14 cellular contexts compared by ENCODE assay signal in genomic region chr2:160380613-160381012, GRCh38.
DNase-seq lines count a peak whose midpoint lies in the region; ATAC-seq, FAIRE-seq and TF ChIP-seq lines count a peak whose summit lies in the region.
"Had no signal": no experiment of that assay in that cellular context is flagged by ENCODE, and none has a peak within 500 bp of the region (broad histone marks: within the 10 kb centered on the region; RNA-seq: fewer than 3 reads in every experiment).

No MANE protein-coding gene starts in this region.

- no peaks in the 10 kb centered on the region for H3K36me3 Mint-ChIP-seq in T-helper 17 cell (ENCODE audit: low read depth)
- H3K36me3 Mint-ChIP-seq: brain had no signal

- H3K4me2 ChIP-seq in A549 (peak overlapping the region; percentile 79), osteoblast (ENCODE audit: insufficient read depth, low read length) (peak overlapping the region; percentile 71)

- H3K27ac Mint-ChIP-seq in T-helper 17 cell, result peak overlapping the region; percentile 96

- H3K9me3 ChIP-seq in A549 (no peaks in the 10 kb centered on the region), T-helper 17 cell (ENCODE audit: control insufficient read depth, low read length, poor library complexity, severe bottlenecking) (no peaks in the 10 kb centered on the region), osteoblast (ENCODE audit: low read depth, low read length) (no peaks in the 10 kb centered on the region)
- H3K9me3 ChIP-seq: MG63 had no signal

- H3K36me3 ChIP-seq in osteoblast (ENCODE audit: insufficient read depth, low read length), result no peaks in the 10 kb centered on the region

- DNase-seq in A549 (ENCODE audit: low read depth in 1 of 2, low spot score in 1 of 2), result no peak
- no peak for DNase-seq in T-helper 17 cell
- DNase-seq in Right ventricle myocardium superior, result peak; percentile 46
- DNase-seq in osteoblast (ENCODE audit: insufficient read length, low spot score, missing footprints), result no peak
- no peak for DNase-seq in urothelium cell line (ENCODE audit: low spot score)
- no peak for DNase-seq in SW 1271 (lab: John Stamatoyannopoulos, UW)
- DNase-seq in NCI-H2171 treated with DMSO at 0.1 percent for 48 hours (lab: John Stamatoyannopoulos, UW), result no peak
- DNase-seq in NCI-H345 treated with DMSO at 0.1 percent for 48 hours (lab: John Stamatoyannopoulos, UW; ENCODE audit: unreplicated experiment), result no peak
- DNase-seq: activated CD4-positive, CD25-positive, alpha-beta regulatory T cell treated with anti-CD3 and anti-CD28 coated beads, Interleukin-2, amount 50 U/mL, for 72 hours; activated T-cell treated with anti-CD3 and anti-CD28 coated beads, Interleukin-2, amount 50 U/mL, for 48 hours; DND-41; MG63 had no signal

- no peak for TF ChIP-seq RAD21 in A549 (conservative IDR thresholded peaks at IDR 0.05 in 1 of 2, IDR thresholded peaks at IDR 0.05 in 1 of 2)

- 62% methylated on average over 5 of the region's 5 CpGs for WGBS in A549 (ENCODE audit: missing lambda C conversion rate)

- TF ChIP-seq CTCF in A549 (IDR thresholded peaks at IDR 0.05) (no peak), osteoblast (IDR thresholded peaks at IDR 0.05; ENCODE audit: extremely low read depth, low read depth, low read length) (no peak)

- H3K27ac ChIP-seq in A549 (peak overlapping the region; percentile 84 to 88), osteoblast (ENCODE audit: low read depth, low read length) (peak overlapping the region; percentile 89)
- H3K27ac ChIP-seq: SK-N-MC had no signal

- H3K4me1 ChIP-seq in A549 (peaks cover 90% of the 10 kb centered on the region), osteoblast (ENCODE audit: insufficient read depth, low read length) (peaks cover 63% of the 10 kb centered on the region)

- H4K20me1 ChIP-seq in osteoblast (ENCODE audit: insufficient read depth, low read length), result peaks cover 2% of the 10 kb centered on the region

- peaks cover 94% of the 10 kb centered on the region for H3K79me2 ChIP-seq in osteoblast (ENCODE audit: insufficient read depth, low read length)

- FAIRE-seq in A549 (lab: Jason Lieb, UNC) (no peak), urothelium cell line (lab: Jason Lieb, UNC) (no peak)

- H3K27me3 ChIP-seq in osteoblast (ENCODE audit: insufficient read depth, low read length), result no peaks in the 10 kb centered on the region
- H3K27me3 ChIP-seq: MG63 had no signal

- H3K4me3 ChIP-seq in A549 (no peak overlapping the region), osteoblast (ENCODE audit: insufficient read depth, low read length) (no peak overlapping the region)
- H3K4me3 ChIP-seq: MG63, SK-N-MC had no signal

- no peak overlapping the region for H2AFZ ChIP-seq in osteoblast (ENCODE audit: low read length)

- no peaks in the 10 kb centered on the region for H3K27me3 Mint-ChIP-seq in T-helper 17 cell

- no peak overlapping the region for H3K4me3 Mint-ChIP-seq in T-helper 17 cell
- H3K4me3 Mint-ChIP-seq: brain had no signal

- intact Hi-C loops in Right ventricle myocardium superior (cut with DNase I), result no loop called here

- TF ChIP-seq EP300 in A549 (IDR thresholded peaks at IDR 0.05), result no peak

- peaks cover 61% of the 10 kb centered on the region for H3K4me1 Mint-ChIP-seq in T-helper 17 cell

- ATAC-seq in A549 (no peak), T-helper 17 cell (no peak), Right ventricle myocardium superior (ENCODE audit: poor library complexity) (no peak)

- CTCF ChIA-PET in A549 (lab: Yijun Ruan, JAX), result interaction anchor here (1.2 kb wide), 1 partner anchor 56 kb away, joined by 3 read pairs; no protein-coding TSS in a partner anchor

- POLR2A ChIA-PET in A549 (lab: Yijun Ruan, JAX), result interaction anchor here (1.4 kb wide), 2 partner anchors 25 to 27 kb away, joined by 3 to 4 read pairs; no protein-coding TSS in a partner anchor

- no peak for TF ChIP-seq POLR2A in A549 (IDR thresholded peaks at IDR 0.05; ENCODE audit: low read length)

TF ChIP-seq in A549, 52 proteins besides CTCF, POLR2A, EP300 and RAD21:
- TF ChIP-seq TFCP2L1 (CRISPR knock-in tag; IDR thresholded peaks at IDR 0.05) (no peak), HES2 (IDR thresholded peaks at IDR 0.05) (no peak), NFE2L2 (conservative IDR thresholded peaks at IDR 0.05; ENCODE audit: low read length) (no peak), CEBPB (IDR thresholded peaks at IDR 0.05) (no peak), HOXA7 (CRISPR knock-in tag; IDR thresholded peaks at IDR 0.05) (no peak), RFX5 (IDR thresholded peaks at IDR 0.05) (no peak), HOXB13 (CRISPR knock-in tag; IDR thresholded peaks at IDR 0.05; ENCODE audit: low read depth) (no peak), MYC (IDR thresholded peaks at IDR 0.05; ENCODE audit: borderline replicate concordance, low read length) (no peak)
